Comparison of ENCODE assay signal across 9 cellular contexts in the genomic region with DNA sequence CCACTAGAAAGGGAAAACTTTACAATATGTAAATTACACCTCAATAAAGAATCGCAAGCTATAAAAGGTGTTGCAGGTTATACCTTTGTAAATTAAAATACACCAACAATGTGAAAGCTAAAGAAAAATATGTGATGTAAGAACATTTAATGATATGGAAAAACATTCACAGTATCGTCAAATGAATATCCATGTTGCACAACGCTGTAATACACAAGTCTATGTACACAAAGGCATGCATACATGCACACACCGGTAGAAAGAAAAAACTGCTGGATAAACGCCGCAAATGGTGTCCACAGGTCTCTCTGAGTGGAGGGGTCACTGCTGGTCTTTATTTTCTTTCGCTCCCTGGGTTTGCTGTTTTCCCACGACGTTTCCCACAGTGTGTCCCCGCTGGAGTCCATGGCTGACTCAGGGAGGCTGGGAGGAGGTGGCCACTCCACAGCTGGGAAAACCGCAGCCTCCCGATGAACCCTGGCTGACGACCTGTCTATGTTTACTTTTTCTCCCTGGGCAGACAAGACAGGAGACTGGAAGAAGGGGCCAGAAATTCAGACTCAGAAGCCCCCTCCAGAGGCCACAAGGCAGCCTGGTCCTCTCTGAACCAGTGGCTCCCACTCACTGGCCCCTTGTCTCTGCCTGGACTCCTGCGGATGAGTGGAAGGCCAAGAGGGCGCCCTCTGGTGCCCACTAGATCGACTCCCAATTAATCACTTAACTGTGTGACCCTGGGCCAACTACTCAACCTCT. TPM values are rescaled to one million over a fixed set of nuclear protein-coding genes. Genes with fewer than 3 reads are reported as not detected.
DNase-seq lines count a peak whose midpoint lies in the region; ATAC-seq and TF ChIP-seq lines count a peak whose summit lies in the region.
"Had no signal": no experiment of that assay in that cellular context is flagged by ENCODE, and none has a peak within 500 bp of the region (broad histone marks: within the 10 kb centered on the region; RNA-seq: fewer than 3 reads in every experiment).

No MANE protein-coding gene starts in this region.

- H3K4me1 ChIP-seq in SK-N-SH (ENCODE audit: control insufficient read depth in 1 of 2, insufficient read depth in 2 of 2, low read depth in 1 of 2, low read length in 1 of 2) (no peaks in the 10 kb centered on the region), cardiac muscle cell (ENCODE audit: low read depth) (no peaks in the 10 kb centered on the region), tibial nerve (peaks cover 0 to 48% (median 20%) of the 10 kb centered on the region in 4 donors)

- H3K27ac ChIP-seq in SK-N-SH (ENCODE audit: low read depth in 2 of 2, low read length in 1 of 2) (no peak overlapping the region), cardiac muscle cell (no peak overlapping the region), tibial nerve (peak overlapping the region in 1 of 4 donors; percentile 2)

- no peak for TF ChIP-seq POLR2A in tibial nerve (IDR thresholded peaks at IDR 0.05)

- no peak overlapping the region for H3K27ac Mint-ChIP-seq in activated CD4-positive, alpha-beta memory T cell treated with anti-CD3 and anti-CD28 coated beads for 36 hours
- H3K27ac Mint-ChIP-seq in activated CD4-positive, alpha-beta memory T cell treated with anti-CD3 and anti-CD28 coated beads, Interleukin-2, amount 10 ng/mL, durations not matched to agents 7 days and 5 days, result no peak overlapping the region
- no peak overlapping the region for H3K27ac Mint-ChIP-seq in activated T-helper 2 cell treated with anti-CD3 and anti-CD28 coated beads, Interferon-gamma antibody, Interleukin-2, Interleukin-4, amounts not matched to agents 10 μg/mL and 5 μg/mL and 100 μg/mL, durations not matched to agents 14 hours and 24 hours and 36 hours

- POLR2A ChIA-PET in activated CD4-positive, alpha-beta memory T cell treated with anti-CD3 and anti-CD28 coated beads for 36 hours (lab: Charles Lee), result no interaction called here
- POLR2A ChIA-PET in activated CD4-positive, alpha-beta memory T cell treated with anti-CD3 and anti-CD28 coated beads, Interleukin-2, amount 10 ng/mL, durations not matched to agents 7 days and 5 days (lab: Charles Lee), result no interaction called here
- POLR2A ChIA-PET in SK-N-SH (lab: Yijun Ruan, JAX), result no interaction called here

- TF ChIP-seq EP300 in SK-N-SH (IDR thresholded peaks at IDR 0.05; ENCODE audit: borderline replicate concordance in 1 of 2, low read depth in 1 of 2, low read length in 1 of 2) (no peak), tibial nerve (IDR thresholded peaks at IDR 0.05) (no peak)

- CTCF ChIA-PET in activated CD4-positive, alpha-beta memory T cell treated with anti-CD3 and anti-CD28 coated beads for 36 hours (lab: Charles Lee), result interaction anchor here (1.0 to 1.1 kb wide), 2 partner anchors 14 to 233 kb away, joined by 3 to 6 read pairs; a partner anchor contains a TSS
- CTCF ChIA-PET in activated CD4-positive, alpha-beta memory T cell treated with anti-CD3 and anti-CD28 coated beads, Interleukin-2, amount 10 ng/mL, durations not matched to agents 7 days and 5 days (lab: Charles Lee), result no interaction called here
- CTCF ChIA-PET in SK-N-SH (lab: Yijun Ruan, JAX), result interaction anchor here (0.6 to 1.0 kb wide), 5 partner anchors 9 to 233 kb away, joined by 3 to 4 read pairs (median 3); no protein-coding TSS in a partner anchor

- H3K4me3 ChIP-seq in SK-N-SH (ENCODE audit: low read depth in 2 of 2, low read length in 1 of 2) (no peak overlapping the region), cardiac muscle cell (no peak overlapping the region), tibial nerve (no peak overlapping the region)

- no peaks in the 10 kb centered on the region for H3K9me2 ChIP-seq in SK-N-SH

- H3K36me3 ChIP-seq in SK-N-SH (replicated peaks in 1 of 2; ENCODE audit: control insufficient read depth in 1 of 2, insufficient read depth in 2 of 2, low read length in 1 of 2) (no peaks in the 10 kb centered on the region), cardiac muscle cell (no peaks in the 10 kb centered on the region), tibial nerve (no peaks in the 10 kb centered on the region)

- no peaks in the 10 kb centered on the region for H3K36me3 Mint-ChIP-seq in activated CD4-positive, alpha-beta memory T cell treated with anti-CD3 and anti-CD28 coated beads for 36 hours
- no peaks in the 10 kb centered on the region for H3K36me3 Mint-ChIP-seq in activated CD4-positive, alpha-beta memory T cell treated with anti-CD3 and anti-CD28 coated beads, Interleukin-2, amount 10 ng/mL, durations not matched to agents 7 days and 5 days (ENCODE audit: low read depth)
- no peaks in the 10 kb centered on the region for H3K36me3 Mint-ChIP-seq in activated T-helper 2 cell treated with anti-CD3 and anti-CD28 coated beads, Interferon-gamma antibody, Interleukin-2, Interleukin-4, amounts not matched to agents 10 μg/mL and 5 μg/mL and 100 μg/mL, durations not matched to agents 14 hours and 24 hours and 36 hours (ENCODE audit: low read depth)

- no peak overlapping the region for H3K4me2 ChIP-seq in SK-N-SH

- H3K4me3 Mint-ChIP-seq in activated CD4-positive, alpha-beta memory T cell treated with anti-CD3 and anti-CD28 coated beads for 36 hours, result no peak overlapping the region
- H3K4me3 Mint-ChIP-seq in activated CD4-positive, alpha-beta memory T cell treated with anti-CD3 and anti-CD28 coated beads, Interleukin-2, amount 10 ng/mL, durations not matched to agents 7 days and 5 days, result no peak overlapping the region
- H3K4me3 Mint-ChIP-seq in activated T-helper 2 cell treated with anti-CD3 and anti-CD28 coated beads, Interferon-gamma antibody, Interleukin-2, Interleukin-4, amounts not matched to agents 10 μg/mL and 5 μg/mL and 100 μg/mL, durations not matched to agents 14 hours and 24 hours and 36 hours (ENCODE audit: low read depth), result no peak overlapping the region

- H4K20me1 ChIP-seq in SK-N-SH (ENCODE audit: insufficient read depth), result no peaks in the 10 kb centered on the region

- H3K27me3 ChIP-seq in SK-N-SH (ENCODE audit: insufficient read depth) (no peaks in the 10 kb centered on the region), cardiac muscle cell (no peaks in the 10 kb centered on the region), tibial nerve (no peaks in the 10 kb centered on the region)

- peak; percentile 11 for DNase-seq in activated CD4-positive, alpha-beta memory T cell treated with anti-CD3 and anti-CD28 coated beads for 36 hours
- DNase-seq in activated CD4-positive, alpha-beta memory T cell treated with anti-CD3 and anti-CD28 coated beads, Interleukin-2, amount 10 ng/mL, durations not matched to agents 7 days and 5 days, result no peak
- peak; percentile 42 for DNase-seq in SK-N-SH
- DNase-seq in cardiac muscle cell (ENCODE audit: low read depth in 1 of 2, low spot score in 1 of 2), result peak in 1 of 2 donors; percentile 88
- DNase-seq in tibial nerve (ENCODE audit: low spot score in 2 of 2), result no peak
- no peak for DNase-seq in omental fat pad (ENCODE audit: low spot score)
- DNase-seq in activated T-helper 2 cell treated with anti-CD3 and anti-CD28 coated beads, Interferon-gamma antibody, Interleukin-2, Interleukin-4, amounts not matched to agents 10 μg/mL and 5 μg/mL and 100 μg/mL, durations not matched to agents 14 hours and 24 hours and 36 hours (ENCODE audit: low spot score), result no peak
- DNase-seq: GDM1 had no signal

- H3K4me1 Mint-ChIP-seq in activated CD4-positive, alpha-beta memory T cell treated with anti-CD3 and anti-CD28 coated beads for 36 hours (ENCODE audit: low read depth), result no peaks in the 10 kb centered on the region
- H3K4me1 Mint-ChIP-seq in activated CD4-positive, alpha-beta memory T cell treated with anti-CD3 and anti-CD28 coated beads, Interleukin-2, amount 10 ng/mL, durations not matched to agents 7 days and 5 days, result no peaks in the 10 kb centered on the region
- H3K4me1 Mint-ChIP-seq in activated T-helper 2 cell treated with anti-CD3 and anti-CD28 coated beads, Interferon-gamma antibody, Interleukin-2, Interleukin-4, amounts not matched to agents 10 μg/mL and 5 μg/mL and 100 μg/mL, durations not matched to agents 14 hours and 24 hours and 36 hours (ENCODE audit: low read depth), result no peaks in the 10 kb centered on the region

- H3K9ac ChIP-seq in SK-N-SH, result no peak overlapping the region

- ATAC-seq in omental fat pad (ENCODE audit: low FRiP score) (no peak), HG02938 (IDR thresholded peaks at IDR 0.05; ENCODE audit: unreplicated experiment) (no peak)

- no peak overlapping the region for H2AFZ ChIP-seq in SK-N-SH (ENCODE audit: low read depth)

- WGBS in SK-N-SH (ENCODE audit: low lambda C conversion rate), result 68% methylated on average over 16 of the region's 16 CpGs
- WGBS in tibial nerve, 2 donors, result 36 to 48% methylated on average over 15 to 16 of the region's 16 CpGs

- intact Hi-C loops in activated CD4-positive, alpha-beta memory T cell treated with anti-CD3 and anti-CD28 coated beads for 36 hours (cut with micrococcal nuclease), result no loop called here
- intact Hi-C loops in activated T-helper 2 cell treated with anti-CD3 and anti-CD28 coated beads, Interferon-gamma antibody, Interleukin-2, Interleukin-4, amounts not matched to agents 10 μg/mL and 5 μg/mL and 100 μg/mL, durations not matched to agents 14 hours and 24 hours and 36 hours (cut with micrococcal nuclease), result no loop called here

- peaks cover 14% of the 10 kb centered on the region for H3K27me3 Mint-ChIP-seq in activated CD4-positive, alpha-beta memory T cell treated with anti-CD3 and anti-CD28 coated beads for 36 hours
- peaks cover 24% of the 10 kb centered on the region for H3K27me3 Mint-ChIP-seq in activated CD4-positive, alpha-beta memory T cell treated with anti-CD3 and anti-CD28 coated beads, Interleukin-2, amount 10 ng/mL, durations not matched to agents 7 days and 5 days
- H3K27me3 Mint-ChIP-seq in activated T-helper 2 cell treated with anti-CD3 and anti-CD28 coated beads, Interferon-gamma antibody, Interleukin-2, Interleukin-4, amounts not matched to agents 10 μg/mL and 5 μg/mL and 100 μg/mL, durations not matched to agents 14 hours and 24 hours and 36 hours (ENCODE audit: low read depth), result peaks cover 6% of the 10 kb centered on the region

- peak; percentile 44 for TF ChIP-seq CTCF in SK-N-SH (IDR thresholded peaks at IDR 0.05)
- TF ChIP-seq CTCF in cardiac muscle cell (IDR thresholded peaks at IDR 0.05; ENCODE audit: low read depth, low read length), result peak; percentile 63
- peak in 3 of 5 experiments; percentile 17 to 44 (median 27) for TF ChIP-seq CTCF in tibial nerve (IDR thresholded peaks at IDR 0.05)
- TF ChIP-seq CTCF in omental fat pad (IDR thresholded peaks at IDR 0.05), result no peak

- H3K79me2 ChIP-seq in SK-N-SH (ENCODE audit: insufficient read depth), result no peaks in the 10 kb centered on the region

- no peaks in the 10 kb centered on the region for H3K9me3 ChIP-seq in SK-N-SH
- H3K9me3 ChIP-seq in cardiac muscle cell (ENCODE audit: low read depth), result no peaks in the 10 kb centered on the region
- H3K9me3 ChIP-seq in tibial nerve, result no peaks in the 10 kb centered on the region

- no peaks in the 10 kb centered on the region for H3F3A ChIP-seq in SK-N-SH (replicated peaks; ENCODE audit: insufficient read depth)

- no peaks in the 10 kb centered on the region for H3K9me3 Mint-ChIP-seq in activated CD4-positive, alpha-beta memory T cell treated with anti-CD3 and anti-CD28 coated beads for 36 hours
- no peaks in the 10 kb centered on the region for H3K9me3 Mint-ChIP-seq in activated CD4-positive, alpha-beta memory T cell treated with anti-CD3 and anti-CD28 coated beads, Interleukin-2, amount 10 ng/mL, durations not matched to agents 7 days and 5 days
- no peaks in the 10 kb centered on the region for H3K9me3 Mint-ChIP-seq in activated T-helper 2 cell treated with anti-CD3 and anti-CD28 coated beads, Interferon-gamma antibody, Interleukin-2, Interleukin-4, amounts not matched to agents 10 μg/mL and 5 μg/mL and 100 μg/mL, durations not matched to agents 14 hours and 24 hours and 36 hours

- TF ChIP-seq RAD21 in SK-N-SH (IDR thresholded peaks at IDR 0.05; ENCODE audit: low read length), result no peak; the same call in 1 of the 2 replicates

RNA-seq across cellular contexts. Expression of a gene that starts 13.0 kb away (rescaled TPM):
- not detected for total RNA-seq in activated CD4-positive, alpha-beta memory T cell treated with anti-CD3 and anti-CD28 coated beads for 36 hours
- total RNA-seq in activated CD4-positive, alpha-beta memory T cell treated with anti-CD3 and anti-CD28 coated beads, Interleukin-2, amount 10 ng/mL, durations not matched to agents 7 days and 5 days, result not detected
- polyA plus RNA-seq in SK-N-SH (2012; rRNA removed), result not detected in 2 replicates
- not detected in 2 replicates for polyA plus RNA-seq in SK-N-SH (2012; cell fraction: cytosol; rRNA removed)
- polyA plus RNA-seq in SK-N-SH (2012; cell fraction: nucleus; rRNA removed), result 0.02 TPM in 1 of 2 replicates, not detected in the other
- total RNA-seq in cardiac muscle cell, result not detected in 2 replicates
- not detected in 2 replicates for polyA plus RNA-seq in cardiac muscle cell
- total RNA-seq in tibial nerve, result under 1 TPM in 1 of 4 donors, not detected in 3; 0.84 TPM
- total RNA-seq in omental fat pad, result under 1 TPM in 2 of 4 donors, not detected in 2; 0.63 to 0.74 TPM
- not detected in 2 replicates for total RNA-seq in activated T-helper 2 cell treated with anti-CD3 and anti-CD28 coated beads, Interferon-gamma antibody, Interleukin-2, Interleukin-4, amounts not matched to agents 10 μg/mL and 5 μg/mL and 100 μg/mL, durations not matched to agents 14 hours and 24 hours and 36 hours

RNA-seq across cellular contexts. Expression of a gene that starts 30.5 kb away (rescaled TPM):
- total RNA-seq in activated CD4-positive, alpha-beta memory T cell treated with anti-CD3 and anti-CD28 coated beads for 36 hours, result not detected
- not detected for total RNA-seq in activated CD4-positive, alpha-beta memory T cell treated with anti-CD3 and anti-CD28 coated beads, Interleukin-2, amount 10 ng/mL, durations not matched to agents 7 days and 5 days
- 0.44 and 0.54 TPM in 2 replicates for polyA plus RNA-seq in SK-N-SH (2012; rRNA removed)
- polyA plus RNA-seq in SK-N-SH (2012; cell fraction: cytosol; rRNA removed), result 0.26 and 0.41 TPM in 2 replicates
- polyA plus RNA-seq in SK-N-SH (2012; cell fraction: nucleus; rRNA removed), result 1.5 TPM in 2 replicates
- not detected in 2 replicates for total RNA-seq in cardiac muscle cell
- polyA plus RNA-seq in cardiac muscle cell, result not detected in 2 replicates
- 10 to 100 TPM; 12.0 to 36.3 (median 23.1) TPM for total RNA-seq in tibial nerve
- 1 to 10 TPM in 3 of 4 donors, under 1 TPM in 1; 0.24 to 9.9 (median 1.6) TPM for total RNA-seq in omental fat pad
- not detected in 2 replicates for total RNA-seq in activated T-helper 2 cell treated with anti-CD3 and anti-CD28 coated beads, Interferon-gamma antibody, Interleukin-2, Interleukin-4, amounts not matched to agents 10 μg/mL and 5 μg/mL and 100 μg/mL, durations not matched to agents 14 hours and 24 hours and 36 hours

RNA-seq across cellular contexts. Expression of a gene that starts 55.3 kb away (rescaled TPM):
- not detected for total RNA-seq in activated CD4-positive, alpha-beta memory T cell treated with anti-CD3 and anti-CD28 coated beads for 36 hours
- not detected for total RNA-seq in activated CD4-positive, alpha-beta memory T cell treated with anti-CD3 and anti-CD28 coated beads, Interleukin-2, amount 10 ng/mL, durations not matched to agents 7 days and 5 days
- polyA plus RNA-seq in SK-N-SH (2012; rRNA removed) (0.03 and 0.05 TPM in 2 replicates), cardiac muscle cell (not detected in 2 replicates)
- polyA plus RNA-seq in SK-N-SH (2012; cell fraction: cytosol; rRNA removed), result 0.03 and 0.04 TPM in 2 replicates
- not detected in 2 replicates for polyA plus RNA-seq in SK-N-SH (2012; cell fraction: nucleus; rRNA removed)
- total RNA-seq in cardiac muscle cell (not detected in 2 replicates), tibial nerve (10 to 100 TPM in 1 of 4 donors, 1 to 10 TPM in 1, not detected in 2; 2.2 to 30.0 TPM), omental fat pad (10 to 100 TPM in 2 of 4 donors, 1 to 10 TPM in 1, under 1 TPM in 1; 0.95 to 59.9 (median 7.0) TPM)
- not detected in 2 replicates for total RNA-seq in activated T-helper 2 cell treated with anti-CD3 and anti-CD28 coated beads, Interferon-gamma antibody, Interleukin-2, Interleukin-4, amounts not matched to agents 10 μg/mL and 5 μg/mL and 100 μg/mL, durations not matched to agents 14 hours and 24 hours and 36 hours

Comparison
In these comparisons a context has a peak if more than half of its experiments do, and no peak if none do; other contexts are left out.
1. DNase-seq: peak in activated CD4-positive, alpha-beta memory T cell treated with anti-CD3 and anti-CD28 coated beads for 36 hours (single experiment) and SK-N-SH (single experiment); none in activated CD4-positive, alpha-beta memory T cell treated with anti-CD3 and anti-CD28 coated beads, Interleukin-2, amount 10 ng/mL, durations not matched to agents 7 days and 5 days (single experiment), tibial nerve (0 of 2), omental fat pad (single experiment) and activated T-helper 2 cell treated with anti-CD3 and anti-CD28 coated beads, Interferon-gamma antibody, Interleukin-2, Interleukin-4, amounts not matched to agents 10 μg/mL and 5 μg/mL and 100 μg/mL, durations not matched to agents 14 hours and 24 hours and 36 hours (single experiment).
2. CTCF ChIP-seq: peak in SK-N-SH (single experiment), cardiac muscle cell (single experiment) and tibial nerve (3 of 5); none in omental fat pad (0 of 3).